8 cellular contexts compared by ENCODE assay signal in genomic region chr6:111837641-111838500, GRCh38. TPM values are rescaled to one million over a fixed set of nuclear protein-coding genes. Genes with fewer than 3 reads are reported as not detected.
A peak's percentile ranks its signal among the peaks of the same experiment; 100 is the strongest.
DNase-seq lines count a peak whose midpoint lies in the region; ATAC-seq lines count a peak whose summit lies in the region.

No MANE protein-coding gene starts in this region.

- peaks cover 73% of the 10 kb centered on the region for H3K4me1 Mint-ChIP-seq in activated CD4-positive, alpha-beta T cell treated with anti-CD3 and anti-CD28 coated beads for 36 hours
- H3K4me1 Mint-ChIP-seq in activated naive CD8-positive, alpha-beta T cell treated with anti-CD3 and anti-CD28 coated beads for 36 hours: peaks cover 71% of the 10 kb centered on the region

- peaks cover 50% of the 10 kb centered on the region for H3K36me3 Mint-ChIP-seq in activated CD4-positive, alpha-beta T cell treated with anti-CD3 and anti-CD28 coated beads for 36 hours (ENCODE audit: low read depth)
- H3K36me3 Mint-ChIP-seq in activated naive CD8-positive, alpha-beta T cell treated with anti-CD3 and anti-CD28 coated beads for 36 hours: peaks cover 58% of the 10 kb centered on the region

- H3K9me3 Mint-ChIP-seq in activated CD4-positive, alpha-beta T cell treated with anti-CD3 and anti-CD28 coated beads for 36 hours (ENCODE audit: low read depth): no peaks in the 10 kb centered on the region
- H3K9me3 Mint-ChIP-seq in activated naive CD8-positive, alpha-beta T cell treated with anti-CD3 and anti-CD28 coated beads for 36 hours: no peaks in the 10 kb centered on the region

- peak; percentile 75 for DNase-seq in activated CD4-positive, alpha-beta T cell treated with anti-CD3 and anti-CD28 coated beads for 36 hours
- DNase-seq in activated CD4-positive, alpha-beta T cell treated with anti-CD3 and anti-CD28 coated beads for 1 hour: no peak
- peak; percentile 68 for DNase-seq in activated naive CD8-positive, alpha-beta T cell treated with anti-CD3 and anti-CD28 coated beads for 36 hours
- DNase-seq in Kasumi-1 (lab: John Stamatoyannopoulos, UW) (no peak), HuH-7.5 (ENCODE audit: low spot score) (no peak), NCI-H2107 (lab: John Stamatoyannopoulos, UW) (no peak), SK-N-DZ (ENCODE audit: low spot score) (no peak)

- no peaks in the 10 kb centered on the region for H3K27me3 Mint-ChIP-seq in activated CD4-positive, alpha-beta T cell treated with anti-CD3 and anti-CD28 coated beads for 36 hours
- no peaks in the 10 kb centered on the region for H3K27me3 Mint-ChIP-seq in activated naive CD8-positive, alpha-beta T cell treated with anti-CD3 and anti-CD28 coated beads for 36 hours

- ATAC-seq in activated CD4-positive, alpha-beta T cell treated with anti-CD3 and anti-CD28 coated beads for 36 hours: peak; percentile 73
- peak; percentile 82 for ATAC-seq in HG03354 (IDR thresholded peaks at IDR 0.05; ENCODE audit: poor library complexity, severe bottlenecking, unreplicated experiment)

- intact Hi-C loops in activated CD4-positive, alpha-beta T cell treated with anti-CD3 and anti-CD28 coated beads for 36 hours (cut with DNase I, micrococcal nuclease): loop anchor here (1.0 to 10.0 kb wide), 15 partner anchors 8 to 353 kb away; partner anchors contain the start of genes REV3L (in 2 of the 2) and FYN (in 1 of the 2)

- POLR2A ChIA-PET in activated CD4-positive, alpha-beta T cell treated with anti-CD3 and anti-CD28 coated beads for 36 hours (lab: Charles Lee): interaction anchor here (0.6 to 2.3 kb wide), 15 partner anchors 13 to 198 kb away, joined by 3 to 23 read pairs (median 4); partner anchors contain the start of gene FYN

- peak overlapping the region; percentile 68 for H3K4me3 Mint-ChIP-seq in activated CD4-positive, alpha-beta T cell treated with anti-CD3 and anti-CD28 coated beads for 36 hours
- peak overlapping the region; percentile 67 for H3K4me3 Mint-ChIP-seq in activated naive CD8-positive, alpha-beta T cell treated with anti-CD3 and anti-CD28 coated beads for 36 hours

- H3K27ac Mint-ChIP-seq in activated CD4-positive, alpha-beta T cell treated with anti-CD3 and anti-CD28 coated beads for 36 hours: peak overlapping the region; percentile 96
- H3K27ac Mint-ChIP-seq in activated naive CD8-positive, alpha-beta T cell treated with anti-CD3 and anti-CD28 coated beads for 36 hours: peak overlapping the region; percentile 95

- CTCF ChIA-PET in activated CD4-positive, alpha-beta T cell treated with anti-CD3 and anti-CD28 coated beads for 36 hours (lab: Charles Lee): interaction anchor here (1.0 to 1.5 kb wide), 9 partner anchors 8 to 206 kb away, joined by 3 to 12 read pairs (median 3); no protein-coding TSS in a partner anchor

RNA-seq across cellular contexts. Expression of gene FYN, which starts 35.4 kb away (rescaled TPM):
- total RNA-seq in activated CD4-positive, alpha-beta T cell treated with anti-CD3 and anti-CD28 coated beads for 36 hours: 100 to 1,000 TPM; 345 to 504 TPM
- total RNA-seq in activated naive CD8-positive, alpha-beta T cell treated with anti-CD3 and anti-CD28 coated beads for 36 hours: 100 to 1,000 TPM; 390 to 395 TPM
- polyA plus RNA-seq in SK-N-DZ (2014; cell fraction: cytosol; rRNA removed): 122 and 147 TPM in 2 replicates
- 64.5 and 79.5 TPM in 2 replicates for polyA plus RNA-seq in SK-N-DZ (2014; cell fraction: nucleus; rRNA removed)

Comparison
In these comparisons a context has a peak if more than half of its experiments do, and no peak if none do; other contexts are left out.
1. DNase-seq: peak in activated CD4-positive, alpha-beta T cell treated with anti-CD3 and anti-CD28 coated beads for 36 hours (single experiment) and activated naive CD8-positive, alpha-beta T cell treated with anti-CD3 and anti-CD28 coated beads for 36 hours (single experiment); none in activated CD4-positive, alpha-beta T cell treated with anti-CD3 and anti-CD28 coated beads for 1 hour (single experiment), Kasumi-1 (0 of 2), HuH-7.5 (single experiment), NCI-H2107 (single experiment) and SK-N-DZ (single experiment).